1 cellular context compared by ENCODE assay signal in the genomic region with DNA sequence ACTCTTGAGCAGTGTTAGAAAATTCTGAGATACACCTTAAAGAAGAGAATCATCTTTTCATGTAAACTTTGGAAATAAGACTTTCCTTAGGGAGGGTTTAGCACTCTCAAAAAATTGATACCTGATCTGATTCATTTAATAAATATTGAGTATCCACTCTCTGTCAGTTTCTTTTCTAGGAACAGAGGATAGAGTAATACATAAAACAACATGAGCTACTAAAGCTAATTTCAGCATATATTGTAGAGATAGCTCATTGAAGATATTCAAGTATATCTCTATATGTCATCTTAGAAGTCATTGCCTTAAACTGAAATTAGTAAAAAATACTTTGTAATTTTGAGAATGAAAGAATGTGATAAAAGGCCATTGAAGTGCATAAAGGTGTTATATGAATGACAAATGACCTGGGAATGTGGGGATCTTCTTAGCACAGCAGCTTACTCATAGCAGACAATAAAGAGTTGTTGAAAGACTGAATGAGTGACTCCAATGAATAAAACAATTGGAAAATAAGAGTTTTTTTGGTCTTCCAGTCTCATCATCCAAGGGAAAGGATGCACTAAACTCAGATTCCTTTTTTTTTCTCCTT.
TF ChIP-seq lines count a peak whose summit lies in the region.

No MANE protein-coding gene starts in this region.

TF ChIP-seq in HepG2, 621 proteins besides CTCF, POLR2A, EP300 and RAD21 (continues in another document):
- TF ChIP-seq ZNF781 (CRISPR knock-in tag; IDR thresholded peaks at IDR 0.05; ENCODE audit: borderline replicate concordance, not compliant biosample characterization), result no peak
- TF ChIP-seq RBM39 (IDR thresholded peaks at IDR 0.05; ENCODE audit: low read depth, low read length, poor library complexity, severe bottlenecking), result no peak
- TF ChIP-seq, protein P1, sequence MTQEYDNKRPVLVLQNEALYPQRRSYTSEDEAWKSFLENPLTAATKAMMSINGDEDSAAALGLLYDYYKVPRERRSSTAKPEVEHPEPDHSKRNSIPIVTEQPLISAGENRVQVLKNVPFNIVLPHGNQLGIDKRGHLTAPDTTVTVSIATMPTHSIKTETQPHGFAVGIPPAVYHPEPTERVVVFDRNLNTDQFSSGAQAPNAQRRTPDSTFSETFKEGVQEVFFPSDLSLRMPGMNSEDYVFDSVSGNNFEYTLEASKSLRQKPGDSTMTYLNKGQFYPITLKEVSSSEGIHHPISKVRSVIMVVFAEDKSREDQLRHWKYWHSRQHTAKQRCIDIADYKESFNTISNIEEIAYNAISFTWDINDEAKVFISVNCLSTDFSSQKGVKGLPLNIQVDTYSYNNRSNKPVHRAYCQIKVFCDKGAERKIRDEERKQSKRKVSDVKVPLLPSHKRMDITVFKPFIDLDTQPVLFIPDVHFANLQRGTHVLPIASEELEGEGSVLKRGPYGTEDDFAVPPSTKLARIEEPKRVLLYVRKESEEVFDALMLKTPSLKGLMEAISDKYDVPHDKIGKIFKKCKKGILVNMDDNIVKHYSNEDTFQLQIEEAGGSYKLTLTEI (CRISPR knock-in tag; conservative IDR thresholded peaks at IDR 0.05), result no peak
- TF ChIP-seq CENPT (CRISPR knock-in tag; IDR thresholded peaks at IDR 0.05; ENCODE audit: low read depth), result no peak
- no peak for TF ChIP-seq WIZ (CRISPR knock-in tag; IDR thresholded peaks at IDR 0.05)
- TF ChIP-seq, protein P2, sequence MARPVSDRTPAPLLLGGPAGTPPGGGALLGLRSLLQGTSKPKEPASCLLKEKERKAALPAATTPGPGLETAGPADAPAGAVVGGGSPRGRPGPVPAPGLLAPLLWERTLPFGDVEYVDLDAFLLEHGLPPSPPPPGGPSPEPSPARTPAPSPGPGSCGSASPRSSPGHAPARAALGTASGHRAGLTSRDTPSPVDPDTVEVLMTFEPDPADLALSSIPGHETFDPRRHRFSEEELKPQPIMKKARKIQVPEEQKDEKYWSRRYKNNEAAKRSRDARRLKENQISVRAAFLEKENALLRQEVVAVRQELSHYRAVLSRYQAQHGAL (CRISPR knock-in tag; IDR thresholded peaks at IDR 0.05; ENCODE audit: not compliant biosample characterization), result no peak
- TF ChIP-seq MTA3 (CRISPR knock-in tag; IDR thresholded peaks at IDR 0.05), result no peak
- TF ChIP-seq, protein P3, sequence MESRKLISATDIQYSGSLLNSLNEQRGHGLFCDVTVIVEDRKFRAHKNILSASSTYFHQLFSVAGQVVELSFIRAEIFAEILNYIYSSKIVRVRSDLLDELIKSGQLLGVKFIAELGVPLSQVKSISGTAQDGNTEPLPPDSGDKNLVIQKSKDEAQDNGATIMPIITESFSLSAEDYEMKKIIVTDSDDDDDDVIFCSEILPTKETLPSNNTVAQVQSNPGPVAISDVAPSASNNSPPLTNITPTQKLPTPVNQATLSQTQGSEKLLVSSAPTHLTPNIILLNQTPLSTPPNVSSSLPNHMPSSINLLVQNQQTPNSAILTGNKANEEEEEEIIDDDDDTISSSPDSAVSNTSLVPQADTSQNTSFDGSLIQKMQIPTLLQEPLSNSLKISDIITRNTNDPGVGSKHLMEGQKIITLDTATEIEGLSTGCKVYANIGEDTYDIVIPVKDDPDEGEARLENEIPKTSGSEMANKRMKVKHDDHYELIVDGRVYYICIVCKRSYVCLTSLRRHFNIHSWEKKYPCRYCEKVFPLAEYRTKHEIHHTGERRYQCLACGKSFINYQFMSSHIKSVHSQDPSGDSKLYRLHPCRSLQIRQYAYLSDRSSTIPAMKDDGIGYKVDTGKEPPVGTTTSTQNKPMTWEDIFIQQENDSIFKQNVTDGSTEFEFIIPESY (CRISPR knock-in tag; IDR thresholded peaks at IDR 0.05), result no peak
- no peak for TF ChIP-seq ZNF383 (CRISPR knock-in tag; IDR thresholded peaks at IDR 0.05; ENCODE audit: borderline replicate concordance)
- TF ChIP-seq HOXA3 (CRISPR knock-in tag; IDR thresholded peaks at IDR 0.05), result no peak
- no peak for TF ChIP-seq ZNF577 (CRISPR knock-in tag; IDR thresholded peaks at IDR 0.05; ENCODE audit: borderline replicate concordance, low read depth)
- TF ChIP-seq, protein P4, sequence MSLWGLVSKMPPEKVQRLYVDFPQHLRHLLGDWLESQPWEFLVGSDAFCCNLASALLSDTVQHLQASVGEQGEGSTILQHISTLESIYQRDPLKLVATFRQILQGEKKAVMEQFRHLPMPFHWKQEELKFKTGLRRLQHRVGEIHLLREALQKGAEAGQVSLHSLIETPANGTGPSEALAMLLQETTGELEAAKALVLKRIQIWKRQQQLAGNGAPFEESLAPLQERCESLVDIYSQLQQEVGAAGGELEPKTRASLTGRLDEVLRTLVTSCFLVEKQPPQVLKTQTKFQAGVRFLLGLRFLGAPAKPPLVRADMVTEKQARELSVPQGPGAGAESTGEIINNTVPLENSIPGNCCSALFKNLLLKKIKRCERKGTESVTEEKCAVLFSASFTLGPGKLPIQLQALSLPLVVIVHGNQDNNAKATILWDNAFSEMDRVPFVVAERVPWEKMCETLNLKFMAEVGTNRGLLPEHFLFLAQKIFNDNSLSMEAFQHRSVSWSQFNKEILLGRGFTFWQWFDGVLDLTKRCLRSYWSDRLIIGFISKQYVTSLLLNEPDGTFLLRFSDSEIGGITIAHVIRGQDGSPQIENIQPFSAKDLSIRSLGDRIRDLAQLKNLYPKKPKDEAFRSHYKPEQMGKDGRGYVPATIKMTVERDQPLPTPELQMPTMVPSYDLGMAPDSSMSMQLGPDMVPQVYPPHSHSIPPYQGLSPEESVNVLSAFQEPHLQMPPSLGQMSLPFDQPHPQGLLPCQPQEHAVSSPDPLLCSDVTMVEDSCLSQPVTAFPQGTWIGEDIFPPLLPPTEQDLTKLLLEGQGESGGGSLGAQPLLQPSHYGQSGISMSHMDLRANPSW (CRISPR knock-in tag; IDR thresholded peaks at IDR 0.05; ENCODE audit: borderline replicate concordance), result peak; percentile 16; the same call in 1 of the 2 replicates
- TF ChIP-seq, protein P5, sequence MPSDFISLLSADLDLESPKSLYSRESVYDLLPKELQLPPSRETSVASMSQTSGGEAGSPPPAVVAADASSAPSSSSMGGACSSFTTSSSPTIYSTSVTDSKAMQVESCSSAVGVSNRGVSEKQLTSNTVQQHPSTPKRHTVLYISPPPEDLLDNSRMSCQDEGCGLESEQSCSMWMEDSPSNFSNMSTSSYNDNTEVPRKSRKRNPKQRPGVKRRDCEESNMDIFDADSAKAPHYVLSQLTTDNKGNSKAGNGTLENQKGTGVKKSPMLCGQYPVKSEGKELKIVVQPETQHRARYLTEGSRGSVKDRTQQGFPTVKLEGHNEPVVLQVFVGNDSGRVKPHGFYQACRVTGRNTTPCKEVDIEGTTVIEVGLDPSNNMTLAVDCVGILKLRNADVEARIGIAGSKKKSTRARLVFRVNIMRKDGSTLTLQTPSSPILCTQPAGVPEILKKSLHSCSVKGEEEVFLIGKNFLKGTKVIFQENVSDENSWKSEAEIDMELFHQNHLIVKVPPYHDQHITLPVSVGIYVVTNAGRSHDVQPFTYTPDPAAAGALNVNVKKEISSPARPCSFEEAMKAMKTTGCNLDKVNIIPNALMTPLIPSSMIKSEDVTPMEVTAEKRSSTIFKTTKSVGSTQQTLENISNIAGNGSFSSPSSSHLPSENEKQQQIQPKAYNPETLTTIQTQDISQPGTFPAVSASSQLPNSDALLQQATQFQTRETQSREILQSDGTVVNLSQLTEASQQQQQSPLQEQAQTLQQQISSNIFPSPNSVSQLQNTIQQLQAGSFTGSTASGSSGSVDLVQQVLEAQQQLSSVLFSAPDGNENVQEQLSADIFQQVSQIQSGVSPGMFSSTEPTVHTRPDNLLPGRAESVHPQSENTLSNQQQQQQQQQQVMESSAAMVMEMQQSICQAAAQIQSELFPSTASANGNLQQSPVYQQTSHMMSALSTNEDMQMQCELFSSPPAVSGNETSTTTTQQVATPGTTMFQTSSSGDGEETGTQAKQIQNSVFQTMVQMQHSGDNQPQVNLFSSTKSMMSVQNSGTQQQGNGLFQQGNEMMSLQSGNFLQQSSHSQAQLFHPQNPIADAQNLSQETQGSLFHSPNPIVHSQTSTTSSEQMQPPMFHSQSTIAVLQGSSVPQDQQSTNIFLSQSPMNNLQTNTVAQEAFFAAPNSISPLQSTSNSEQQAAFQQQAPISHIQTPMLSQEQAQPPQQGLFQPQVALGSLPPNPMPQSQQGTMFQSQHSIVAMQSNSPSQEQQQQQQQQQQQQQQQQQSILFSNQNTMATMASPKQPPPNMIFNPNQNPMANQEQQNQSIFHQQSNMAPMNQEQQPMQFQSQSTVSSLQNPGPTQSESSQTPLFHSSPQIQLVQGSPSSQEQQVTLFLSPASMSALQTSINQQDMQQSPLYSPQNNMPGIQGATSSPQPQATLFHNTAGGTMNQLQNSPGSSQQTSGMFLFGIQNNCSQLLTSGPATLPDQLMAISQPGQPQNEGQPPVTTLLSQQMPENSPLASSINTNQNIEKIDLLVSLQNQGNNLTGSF (CRISPR knock-in tag; IDR thresholded peaks at IDR 0.05), result no peak
- TF ChIP-seq, protein P6, sequence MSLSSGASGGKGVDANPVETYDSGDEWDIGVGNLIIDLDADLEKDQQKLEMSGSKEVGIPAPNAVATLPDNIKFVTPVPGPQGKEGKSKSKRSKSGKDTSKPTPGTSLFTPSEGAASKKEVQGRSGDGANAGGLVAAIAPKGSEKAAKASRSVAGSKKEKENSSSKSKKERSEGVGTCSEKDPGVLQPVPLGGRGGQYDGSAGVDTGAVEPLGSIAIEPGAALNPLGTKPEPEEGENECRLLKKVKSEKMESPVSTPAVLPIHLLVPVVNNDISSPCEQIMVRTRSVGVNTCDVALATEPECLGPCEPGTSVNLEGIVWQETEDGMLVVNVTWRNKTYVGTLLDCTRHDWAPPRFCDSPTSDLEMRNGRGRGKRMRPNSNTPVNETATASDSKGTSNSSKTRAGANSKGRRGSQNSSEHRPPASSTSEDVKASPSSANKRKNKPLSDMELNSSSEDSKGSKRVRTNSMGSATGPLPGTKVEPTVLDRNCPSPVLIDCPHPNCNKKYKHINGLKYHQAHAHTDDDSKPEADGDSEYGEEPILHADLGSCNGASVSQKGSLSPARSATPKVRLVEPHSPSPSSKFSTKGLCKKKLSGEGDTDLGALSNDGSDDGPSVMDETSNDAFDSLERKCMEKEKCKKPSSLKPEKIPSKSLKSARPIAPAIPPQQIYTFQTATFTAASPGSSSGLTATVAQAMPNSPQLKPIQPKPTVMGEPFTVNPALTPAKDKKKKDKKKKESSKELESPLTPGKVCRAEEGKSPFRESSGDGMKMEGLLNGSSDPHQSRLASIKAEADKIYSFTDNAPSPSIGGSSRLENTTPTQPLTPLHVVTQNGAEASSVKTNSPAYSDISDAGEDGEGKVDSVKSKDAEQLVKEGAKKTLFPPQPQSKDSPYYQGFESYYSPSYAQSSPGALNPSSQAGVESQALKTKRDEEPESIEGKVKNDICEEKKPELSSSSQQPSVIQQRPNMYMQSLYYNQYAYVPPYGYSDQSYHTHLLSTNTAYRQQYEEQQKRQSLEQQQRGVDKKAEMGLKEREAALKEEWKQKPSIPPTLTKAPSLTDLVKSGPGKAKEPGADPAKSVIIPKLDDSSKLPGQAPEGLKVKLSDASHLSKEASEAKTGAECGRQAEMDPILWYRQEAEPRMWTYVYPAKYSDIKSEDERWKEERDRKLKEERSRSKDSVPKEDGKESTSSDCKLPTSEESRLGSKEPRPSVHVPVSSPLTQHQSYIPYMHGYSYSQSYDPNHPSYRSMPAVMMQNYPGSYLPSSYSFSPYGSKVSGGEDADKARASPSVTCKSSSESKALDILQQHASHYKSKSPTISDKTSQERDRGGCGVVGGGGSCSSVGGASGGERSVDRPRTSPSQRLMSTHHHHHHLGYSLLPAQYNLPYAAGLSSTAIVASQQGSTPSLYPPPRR (CRISPR knock-in tag; IDR thresholded peaks at IDR 0.05; ENCODE audit: borderline replicate concordance), result no peak
- TF ChIP-seq, protein P7, sequence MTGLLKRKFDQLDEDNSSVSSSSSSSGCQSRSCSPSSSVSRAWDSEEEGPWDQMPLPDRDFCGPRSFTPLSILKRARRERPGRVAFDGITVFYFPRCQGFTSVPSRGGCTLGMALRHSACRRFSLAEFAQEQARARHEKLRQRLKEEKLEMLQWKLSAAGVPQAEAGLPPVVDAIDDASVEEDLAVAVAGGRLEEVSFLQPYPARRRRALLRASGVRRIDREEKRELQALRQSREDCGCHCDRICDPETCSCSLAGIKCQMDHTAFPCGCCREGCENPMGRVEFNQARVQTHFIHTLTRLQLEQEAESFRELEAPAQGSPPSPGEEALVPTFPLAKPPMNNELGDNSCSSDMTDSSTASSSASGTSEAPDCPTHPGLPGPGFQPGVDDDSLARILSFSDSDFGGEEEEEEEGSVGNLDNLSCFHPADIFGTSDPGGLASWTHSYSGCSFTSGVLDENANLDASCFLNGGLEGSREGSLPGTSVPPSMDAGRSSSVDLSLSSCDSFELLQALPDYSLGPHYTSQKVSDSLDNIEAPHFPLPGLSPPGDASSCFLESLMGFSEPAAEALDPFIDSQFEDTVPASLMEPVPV (CRISPR knock-in tag; IDR thresholded peaks at IDR 0.05), result no peak
- no peak for TF ChIP-seq TAF15 (IDR thresholded peaks at IDR 0.05; ENCODE audit: low read depth, low read length, poor library complexity, severe bottlenecking)
- TF ChIP-seq ZNF792 (CRISPR knock-in tag; IDR thresholded peaks at IDR 0.05), result no peak
- TF ChIP-seq KDM3A (CRISPR knock-in tag; IDR thresholded peaks at IDR 0.05; ENCODE audit: low read depth), result 0 out of 2 replicates have a peak, but pooled peaks have one; percentile 11
- 0 out of 2 replicates have a peak, but pooled peaks have one; percentile 2 for TF ChIP-seq ZNF264 (CRISPR knock-in tag; IDR thresholded peaks at IDR 0.05)
- TF ChIP-seq POLR2AphosphoS5 (IDR thresholded peaks at IDR 0.05; ENCODE audit: low read depth, low read length), result no peak
- no peak for TF ChIP-seq GZF1 (CRISPR knock-in tag; IDR thresholded peaks at IDR 0.05)
- TF ChIP-seq KLF12 (CRISPR knock-in tag; IDR thresholded peaks at IDR 0.05; ENCODE audit: borderline replicate concordance), result no peak
- no peak for TF ChIP-seq MIXL1 (CRISPR knock-in tag; IDR thresholded peaks at IDR 0.05)
- TF ChIP-seq CREB1 (IDR thresholded peaks at IDR 0.05), result no peak
- 0 out of 2 replicates have a peak, but pooled peaks have one; percentile 4 for TF ChIP-seq CREB1 (CRISPR knock-in tag; IDR thresholded peaks at IDR 0.05)
- TF ChIP-seq, protein P8, sequence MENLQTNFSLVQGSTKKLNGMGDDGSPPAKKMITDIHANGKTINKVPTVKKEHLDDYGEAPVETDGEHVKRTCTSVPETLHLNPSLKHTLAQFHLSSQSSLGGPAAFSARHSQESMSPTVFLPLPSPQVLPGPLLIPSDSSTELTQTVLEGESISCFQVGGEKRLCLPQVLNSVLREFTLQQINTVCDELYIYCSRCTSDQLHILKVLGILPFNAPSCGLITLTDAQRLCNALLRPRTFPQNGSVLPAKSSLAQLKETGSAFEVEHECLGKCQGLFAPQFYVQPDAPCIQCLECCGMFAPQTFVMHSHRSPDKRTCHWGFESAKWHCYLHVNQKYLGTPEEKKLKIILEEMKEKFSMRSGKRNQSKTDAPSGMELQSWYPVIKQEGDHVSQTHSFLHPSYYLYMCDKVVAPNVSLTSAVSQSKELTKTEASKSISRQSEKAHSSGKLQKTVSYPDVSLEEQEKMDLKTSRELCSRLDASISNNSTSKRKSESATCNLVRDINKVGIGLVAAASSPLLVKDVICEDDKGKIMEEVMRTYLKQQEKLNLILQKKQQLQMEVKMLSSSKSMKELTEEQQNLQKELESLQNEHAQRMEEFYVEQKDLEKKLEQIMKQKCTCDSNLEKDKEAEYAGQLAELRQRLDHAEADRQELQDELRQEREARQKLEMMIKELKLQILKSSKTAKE (CRISPR knock-in tag; IDR thresholded peaks at IDR 0.05; ENCODE audit: borderline replicate concordance), result no peak
- no peak for TF ChIP-seq THAP11 (CRISPR knock-in tag; IDR thresholded peaks at IDR 0.05)
- no peak for TF ChIP-seq FOXO1 (CRISPR knock-in tag; IDR thresholded peaks at IDR 0.05)
- no peak for TF ChIP-seq SIX4 (CRISPR knock-in tag; IDR thresholded peaks at IDR 0.05)
